Comparison of ENCODE assay signal across 19 cellular contexts in genomic region chr15:73899197-73900128, GRCh38. TPM values are rescaled to one million over a fixed set of nuclear protein-coding genes. Genes with fewer than 3 reads are reported as not detected.
DNase-seq lines count a peak whose midpoint lies in the region; ATAC-seq, FAIRE-seq and TF ChIP-seq lines count a peak whose summit lies in the region.
"Had no signal": no experiment of that assay in that cellular context is flagged by ENCODE, and none has a peak within 500 bp of the region (broad histone marks: within the 10 kb centered on the region; RNA-seq: fewer than 3 reads in every experiment).

No MANE protein-coding gene starts in this region.

- TF ChIP-seq CTCF in astrocyte (IDR thresholded peaks at IDR 0.05; ENCODE audit: insufficient read depth, low read depth, low read length) (no peak), mucosa of descending colon (IDR thresholded peaks at IDR 0.05) (no peak), colonic mucosa (IDR thresholded peaks at IDR 0.05) (no peak)

- FAIRE-seq in astrocyte (lab: Jason Lieb, UNC) = no peak

- peak overlapping the region; percentile 62 for H3K27ac Mint-ChIP-seq in astrocyte (ENCODE audit: unreplicated experiment)
- H3K27ac Mint-ChIP-seq: activated T-cell treated with anti-CD3 and anti-CD28 coated beads, Interleukin-2, amount 50 U/mL, for 72 hours had no signal

- H3K4me3 ChIP-seq in astrocyte (ENCODE audit: insufficient read depth, low read depth, low read length) (no peak overlapping the region), mucosa of descending colon (no peak overlapping the region), colonic mucosa (no peak overlapping the region)

- peak overlapping the region; percentile 47 for H3K9ac ChIP-seq in astrocyte (ENCODE audit: low read length)
- no peak overlapping the region for H3K9ac ChIP-seq in colonic mucosa (ENCODE audit: low read depth in 2 of 2, low read length in 2 of 2)

- no peak overlapping the region for H2AFZ ChIP-seq in astrocyte (ENCODE audit: low read depth, low read length)

- H3K9me3 Mint-ChIP-seq in astrocyte (ENCODE audit: unreplicated experiment) = no peaks in the 10 kb centered on the region
- H3K9me3 Mint-ChIP-seq: activated T-cell treated with anti-CD3 and anti-CD28 coated beads, Interleukin-2, amount 50 U/mL, for 72 hours had no signal

- peaks cover 4% of the 10 kb centered on the region for H3K27me3 Mint-ChIP-seq in astrocyte (ENCODE audit: low read depth, unreplicated experiment)

- peak overlapping the region; percentile 70 for H3K4me2 ChIP-seq in astrocyte (ENCODE audit: low read length)

- DNase-seq in EH (ENCODE audit: low read depth) (peak; percentile 26), KBM-7 (peak; percentile 62), astrocyte (ENCODE audit: low read depth) (peak; percentile 33), left kidney (ENCODE audit: low read depth, low spot score) (peak; percentile 33), mucosa of descending colon (no peak), colonic mucosa (no peak), NCI-H1436 (lab: John Stamatoyannopoulos, UW) (no peak)
- no peak for DNase-seq in activated naive CD4-positive, alpha-beta T cell (lab: John Stamatoyannopoulos, UW)
- DNase-seq: activated CD4-positive, alpha-beta T cell treated with anti-CD3 and anti-CD28 coated beads, Interleukin-2, amount 50 U/mL, for 48 hours; activated T-cell treated with anti-CD3 and anti-CD28 coated beads, Interleukin-2, amount 50 U/mL, for 72 hours; DMS53; effector CD8-positive, alpha-beta T cell; foreskin melanocyte; NCI-H187 treated with DMSO at 0.1 percent for 48 hours; NCI-H748 treated with DMSO at 0.1 percent for 48 hours; SHP77 treated with DMSO at 0.1 percent for 48 hours had no signal

- H3K79me2 ChIP-seq in astrocyte (ENCODE audit: insufficient read depth, low read length) = no peaks in the 10 kb centered on the region

- in situ Hi-C loops in KBM-7 (cut with MboI; ENCODE audit: low pct_unique_long_range_greater_than_20kb, low sequenced_read_pairs) = no loop called here

- no peaks in the 10 kb centered on the region for H4K20me1 ChIP-seq in astrocyte (ENCODE audit: insufficient read depth, low read length)

- H3K4me1 ChIP-seq in astrocyte (ENCODE audit: insufficient read depth, low read length) (peaks cover 36% of the 10 kb centered on the region), mucosa of descending colon (ENCODE audit: low read depth) (no peaks in the 10 kb centered on the region), colonic mucosa (no peaks in the 10 kb centered on the region)

- no peaks in the 10 kb centered on the region for H3K9me3 ChIP-seq in astrocyte (ENCODE audit: insufficient read depth, low read depth, low read length)
- H3K9me3 ChIP-seq in mucosa of descending colon = no peaks in the 10 kb centered on the region
- H3K9me3 ChIP-seq in colonic mucosa = no peaks in the 10 kb centered on the region

- no peak overlapping the region for H3K4me3 Mint-ChIP-seq in astrocyte (ENCODE audit: unreplicated experiment)
- H3K4me3 Mint-ChIP-seq: activated T-cell treated with anti-CD3 and anti-CD28 coated beads, Interleukin-2, amount 50 U/mL, for 72 hours had no signal

- no peaks in the 10 kb centered on the region for H3K27me3 ChIP-seq in astrocyte (ENCODE audit: insufficient read depth, low read length)
- no peaks in the 10 kb centered on the region for H3K27me3 ChIP-seq in colonic mucosa

- H3K36me3 Mint-ChIP-seq in astrocyte (ENCODE audit: low read depth, unreplicated experiment) = peaks cover 4% of the 10 kb centered on the region

- peak overlapping the region; percentile 46 for H3K27ac ChIP-seq in astrocyte (ENCODE audit: low read depth, low read length)
- H3K27ac ChIP-seq in colonic mucosa = no peak overlapping the region
- H3K27ac ChIP-seq: HL-60 had no signal

- intact Hi-C loops in mucosa of descending colon (cut with DNase I, micrococcal nuclease) = no loop called here
- intact Hi-C loops in colonic mucosa (cut with DNase I) = no loop called here

- ATAC-seq in mucosa of descending colon = no peak
- ATAC-seq: activated T-cell treated with anti-CD3 and anti-CD28 coated beads, Interleukin-2, amount 50 U/mL, for 72 hours had no signal

- peaks cover 20% of the 10 kb centered on the region for H3K4me1 Mint-ChIP-seq in astrocyte (ENCODE audit: low read depth, unreplicated experiment)

- H3K36me3 ChIP-seq in astrocyte (ENCODE audit: insufficient read depth, low read length) (no peaks in the 10 kb centered on the region), mucosa of descending colon (ENCODE audit: low read depth) (no peaks in the 10 kb centered on the region), colonic mucosa (no peaks in the 10 kb centered on the region)

RNA-seq across cellular contexts. Expression of gene TBC1D21, which starts 26.1 kb away (rescaled TPM):
- not detected in 2 replicates for total RNA-seq in astrocyte
- total RNA-seq in mucosa of descending colon = not detected
- total RNA-seq in colonic mucosa = not detected
- total RNA-seq: activated T-cell treated with anti-CD3 and anti-CD28 coated beads, Interleukin-2, amount 50 U/mL, for 72 hours; aorta; temporal lobe had no signal

RNA-seq across cellular contexts. Expression of gene LOXL1, which starts 26.8 kb away (rescaled TPM):
- total RNA-seq in astrocyte (280 and 384 TPM in 2 replicates), mucosa of descending colon (1 to 10 TPM in 2 of 3 donors, under 1 TPM in 1; 0.87 to 7.9 (median 5.1) TPM), colonic mucosa (1 to 10 TPM; 2.3 to 6.9 TPM)

Comparison
In these comparisons a context has a peak if more than half of its experiments do, and no peak if none do; other contexts are left out.
1. DNase-seq: peak in EH (single experiment), KBM-7 (single experiment), astrocyte (single experiment) and left kidney (single experiment); none in activated naive CD4-positive, alpha-beta T cell (0 of 4), mucosa of descending colon (0 of 3), colonic mucosa (single experiment) and NCI-H1436 (single experiment).
2. RNA of gene LOXL1, which starts 26.8 kb away (total RNA-seq): 280 to 384 TPM in astrocyte; 2.3 to 6.9 TPM in colonic mucosa and 0.87 to 7.9 TPM in mucosa of descending colon; every median in the first group is over 10 times any median in the second.